ENCODE assay signal across 1 cellular context in genomic region chr10:86079088-86079487, GRCh38.
TF ChIP-seq lines count a peak whose summit lies in the region.

No MANE protein-coding gene starts in this region.

TF ChIP-seq in HCT116, 20 proteins besides CTCF, POLR2A, EP300 and RAD21 (continued from another document):
- no peak for TF ChIP-seq REST (IDR thresholded peaks at IDR 0.05; ENCODE audit: low read depth)
- peak; percentile 77 for TF ChIP-seq JUND (IDR thresholded peaks at IDR 0.05)
- TF ChIP-seq TCF7L2 (IDR thresholded peaks at IDR 0.05; ENCODE audit: borderline replicate concordance, extremely low read depth, insufficient read depth, insufficient read length) = no peak
- TF ChIP-seq MAX (IDR thresholded peaks at IDR 0.05) = no peak
TF ChIP-seq in HCT116: peak in this region for 5.
